ENCODE assay signal across 2 cellular contexts in genomic region chr15:37109151-37109912, GRCh38.
TF ChIP-seq lines count a peak whose summit lies in the region.

No MANE protein-coding gene starts in this region.

TF ChIP-seq in endothelial cell of umbilical vein, 7 proteins besides CTCF, POLR2A, EP300 and RAD21 (continued from another document):
- TF ChIP-seq JUN (IDR thresholded peaks at IDR 0.05; ENCODE audit: borderline replicate concordance, insufficient read depth, insufficient read length, low read depth) (no peak), MAX (IDR thresholded peaks at IDR 0.05; ENCODE audit: insufficient read depth, insufficient read length) (no peak)

TF ChIP-seq in neural cell, 6 proteins besides CTCF, POLR2A, EP300 and RAD21:
- TF ChIP-seq REST (IDR thresholded peaks at IDR 0.05; ENCODE audit: borderline replicate concordance) (peak; percentile 26), SMC3 (conservative IDR thresholded peaks at IDR 0.05; ENCODE audit: poor library complexity) (peak; percentile 36), EZH2 (IDR thresholded peaks at IDR 0.05; ENCODE audit: borderline replicate concordance, insufficient read depth, low read length, poor library complexity, severe bottlenecking) (no peak)
